In genomic region chr22:46107089-46107664, GRCh38 we compare ENCODE assay signal across 9 cellular contexts. TPM values are rescaled to one million over a fixed set of nuclear protein-coding genes. Genes with fewer than 3 reads are reported as not detected.
DNase-seq lines count a peak whose midpoint lies in the region; ATAC-seq and TF ChIP-seq lines count a peak whose summit lies in the region.
"Had no signal": no experiment of that assay in that cellular context is flagged by ENCODE, and none has a peak within 500 bp of the region (broad histone marks: within the 10 kb centered on the region; RNA-seq: fewer than 3 reads in every experiment).

No MANE protein-coding gene starts in this region.

- TF ChIP-seq CTCF in fibroblast of mammary gland (conservative IDR thresholded peaks at IDR 0.05; ENCODE audit: control insufficient read depth, insufficient read depth, low read depth, low read length), result no peak

- H3K4me3 ChIP-seq in fibroblast of mammary gland (ENCODE audit: control insufficient read depth, low read depth, low read length) (no peak overlapping the region), aorta (ENCODE audit: low read length in 2 of 2) (no peak overlapping the region)

- no peak for ATAC-seq in aorta (ENCODE audit: low FRiP score)
- ATAC-seq in GM18873 (IDR thresholded peaks at IDR 0.05; ENCODE audit: low FRiP score, unreplicated experiment), result no peak

- TF ChIP-seq POLR2A in erythroblast (IDR thresholded peaks at IDR 0.05; ENCODE audit: low read length), result no peak

- intact Hi-C loops in aorta (cut with DNase I), result loop anchor here in 1 of 2 donors (2.0 to 5.0 kb wide), 2 partner anchors 18 to 35 kb away; no protein-coding TSS in a partner anchor

- no peaks in the 10 kb centered on the region for H3K27me3 ChIP-seq in aorta (ENCODE audit: control insufficient read depth in 1 of 2, insufficient read depth in 2 of 2, low read length in 1 of 2)

- no peaks in the 10 kb centered on the region for H3K9me3 ChIP-seq in aorta (ENCODE audit: control insufficient read depth, low read length)

- peak overlapping the region in 1 of 2 donors; percentile 23 for H3K27ac ChIP-seq in aorta (ENCODE audit: low read depth in 1 of 2, low read length in 2 of 2)

- 24 to 27% methylated on average over 32 to 35 of the region's 35 CpGs for WGBS in aorta, 2 donors

- DNase-seq in D341Med (ENCODE audit: low spot score) (peak; percentile 82), NCI-H774 (lab: John Stamatoyannopoulos, UW) (peak; percentile 59), fibroblast of mammary gland (ENCODE audit: low read depth) (peak; percentile 37), pons (ENCODE audit: low spot score) (peak; percentile 88), erythroblast (lab: John Stamatoyannopoulos, UW) (no peak), COLO829 (ENCODE audit: low spot score) (no peak), aorta (no peak)
- DNase-seq: CD8-positive, alpha-beta memory T cell had no signal

- H3K36me3 ChIP-seq in aorta (ENCODE audit: control insufficient read depth in 1 of 2, insufficient read depth in 2 of 2, low read length in 1 of 2), result no peaks in the 10 kb centered on the region

- no peaks in the 10 kb centered on the region for H3K4me1 ChIP-seq in aorta (ENCODE audit: control insufficient read depth in 1 of 2, insufficient read depth in 2 of 2, low read length in 2 of 2)

RNA-seq across cellular contexts. Expression of gene PPARA, which starts 43.1 kb away (rescaled TPM):
- total RNA-seq in aorta, result 10 to 100 TPM; 29.6 to 32.1 TPM
- 1 to 10 TPM; 6.9 to 9.8 TPM for polyA plus RNA-seq in aorta

Comparison
In these comparisons a context has a peak if more than half of its experiments do, and no peak if none do; other contexts are left out.
1. DNase-seq: peak in D341Med (single experiment), NCI-H774 (single experiment), fibroblast of mammary gland (single experiment) and pons (single experiment); none in erythroblast (0 of 2), COLO829 (single experiment) and aorta (0 of 2).